Comparison of ENCODE assay signal across 1 cellular context in genomic region chr12:68269727-68270126, GRCh38.
TF ChIP-seq lines count a peak whose summit lies in the region.

No MANE protein-coding gene starts in this region.

TF ChIP-seq in GM23338, 12 proteins besides CTCF, POLR2A, EP300 and RAD21:
- TF ChIP-seq REST (IDR thresholded peaks at IDR 0.05; ENCODE audit: unreplicated experiment) (no peak), CREB1 (CRISPR knock-in tag; IDR thresholded peaks at IDR 0.05; ENCODE audit: low read depth) (no peak), ZNF114 (CRISPR knock-in tag; IDR thresholded peaks at IDR 0.05) (no peak), POLR2AphosphoS5 (IDR thresholded peaks at IDR 0.05; ENCODE audit: low read depth) (no peak), ZNF462 (CRISPR knock-in tag; IDR thresholded peaks at IDR 0.05) (no peak), STAT1 (IDR thresholded peaks at IDR 0.05; ENCODE audit: unreplicated experiment) (no peak), ZNF331 (CRISPR knock-in tag; IDR thresholded peaks at IDR 0.05; ENCODE audit: low read depth) (no peak), EZH2 (IDR thresholded peaks at IDR 0.05; ENCODE audit: low read depth, unreplicated experiment) (no peak), EZH2phosphoT487 (IDR thresholded peaks at IDR 0.05; ENCODE audit: unreplicated experiment) (no peak), NANOG (IDR thresholded peaks at IDR 0.05; ENCODE audit: borderline replicate concordance) (no peak), ETS1 (IDR thresholded peaks at IDR 0.05) (no peak), JUNB (IDR thresholded peaks at IDR 0.05; ENCODE audit: unreplicated experiment) (no peak)
